1 cellular context compared by ENCODE assay signal in genomic region chr22:46122511-46122971, GRCh38.
TF ChIP-seq lines count a peak whose summit lies in the region.

No MANE protein-coding gene starts in this region.

TF ChIP-seq in HepG2, 621 proteins besides CTCF, POLR2A, EP300 and RAD21 (continued from another document and continues in another):
- TF ChIP-seq PRDM4 (CRISPR knock-in tag; IDR thresholded peaks at IDR 0.05; ENCODE audit: borderline replicate concordance) (no peak), BCL6 (CRISPR knock-in tag; IDR thresholded peaks at IDR 0.05) (0 out of 2 replicates have a peak, but pooled peaks have one; percentile 7), ATF6 (CRISPR knock-in tag; conservative IDR thresholded peaks at IDR 0.05) (no peak), ZNF282 (IDR thresholded peaks at IDR 0.05; ENCODE audit: partially characterized antibody) (no peak), MEIS2 (CRISPR knock-in tag; IDR thresholded peaks at IDR 0.05) (no peak), HOMEZ (CRISPR knock-in tag; IDR thresholded peaks at IDR 0.05; ENCODE audit: low read depth) (no peak), EZH2 (conservative IDR thresholded peaks at IDR 0.05; ENCODE audit: low read depth, low read length) (no peak), CREM (IDR thresholded peaks at IDR 0.05) (no peak), CREM (CRISPR knock-in tag; IDR thresholded peaks at IDR 0.05) (no peak), GABPB1 (CRISPR knock-in tag; IDR thresholded peaks at IDR 0.05) (peak; percentile 60; the same call in 1 of the 2 replicates), KLF9 (CRISPR knock-in tag; IDR thresholded peaks at IDR 0.05; ENCODE audit: low read depth) (no peak), ZNF710 (CRISPR knock-in tag; IDR thresholded peaks at IDR 0.05; ENCODE audit: borderline replicate concordance) (no peak), MYNN (CRISPR knock-in tag; IDR thresholded peaks at IDR 0.05; ENCODE audit: low read depth) (no peak), SAFB2 (CRISPR knock-in tag; IDR thresholded peaks at IDR 0.05; ENCODE audit: borderline replicate concordance, low read depth) (no peak; the same call in 1 of the 2 replicates), ZNF646 (CRISPR knock-in tag; IDR thresholded peaks at IDR 0.05) (no peak), ZNF441 (CRISPR knock-in tag; IDR thresholded peaks at IDR 0.05; ENCODE audit: borderline replicate concordance) (no peak), NCOA2 (CRISPR knock-in tag; IDR thresholded peaks at IDR 0.05) (no peak), ZFP91 (CRISPR knock-in tag; IDR thresholded peaks at IDR 0.05; ENCODE audit: borderline replicate concordance) (peak; percentile 69; the same call in 1 of the 2 replicates), CREB3 (CRISPR knock-in tag; IDR thresholded peaks at IDR 0.05) (no peak), MATR3 (CRISPR knock-in tag; IDR thresholded peaks at IDR 0.05) (no peak), ATM (IDR thresholded peaks at IDR 0.05; ENCODE audit: borderline replicate concordance) (no peak), EEA1 (CRISPR knock-in tag; IDR thresholded peaks at IDR 0.05; ENCODE audit: borderline replicate concordance) (0 out of 2 replicates have a peak, but pooled peaks have one; percentile 74), SP140L (CRISPR knock-in tag; IDR thresholded peaks at IDR 0.05; ENCODE audit: borderline replicate concordance) (no peak), YEATS4 (CRISPR knock-in tag; IDR thresholded peaks at IDR 0.05; ENCODE audit: borderline replicate concordance) (no peak), ZNF274 (CRISPR knock-in tag; IDR thresholded peaks at IDR 0.05) (0 out of 2 replicates have a peak, but pooled peaks have one; percentile 42), PRDM10 (CRISPR knock-in tag; IDR thresholded peaks at IDR 0.05; ENCODE audit: low read depth) (no peak)
